Comparison of ENCODE assay signal across 1 cellular context in the genomic region with DNA sequence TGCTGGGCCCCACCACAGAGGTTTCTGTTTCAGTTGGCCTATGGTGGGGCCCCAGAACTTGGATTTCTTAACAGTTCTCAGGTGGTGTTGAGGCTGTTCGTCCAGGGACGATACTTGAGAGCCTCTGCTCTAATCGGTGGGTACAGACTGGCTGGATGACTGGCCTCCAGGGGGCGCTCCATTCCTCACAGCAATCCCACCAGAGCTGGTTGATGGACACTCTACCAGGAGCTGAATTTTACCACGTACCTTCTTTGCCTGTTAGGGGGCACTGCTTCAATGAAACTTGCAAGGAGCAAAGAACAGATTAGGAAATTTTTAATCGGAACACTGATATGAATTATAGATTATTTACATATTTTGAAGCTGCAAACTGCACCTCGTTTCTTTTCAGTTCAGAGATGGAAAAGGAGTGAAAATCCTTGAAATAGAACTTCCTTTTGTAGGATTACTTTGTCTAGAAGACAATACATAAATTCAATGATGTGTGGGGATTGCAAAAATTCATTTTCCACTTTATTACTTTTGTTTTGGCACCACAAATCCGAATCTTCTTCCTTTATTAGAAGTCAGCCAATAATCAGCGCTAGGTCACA.
A peak's percentile ranks its signal among the peaks of the same experiment; 100 is the strongest.
TF ChIP-seq lines count a peak whose summit lies in the region.

No MANE protein-coding gene starts in this region.

TF ChIP-seq in GM23338, 12 proteins besides CTCF, POLR2A, EP300 and RAD21:
- TF ChIP-seq, protein P1, sequence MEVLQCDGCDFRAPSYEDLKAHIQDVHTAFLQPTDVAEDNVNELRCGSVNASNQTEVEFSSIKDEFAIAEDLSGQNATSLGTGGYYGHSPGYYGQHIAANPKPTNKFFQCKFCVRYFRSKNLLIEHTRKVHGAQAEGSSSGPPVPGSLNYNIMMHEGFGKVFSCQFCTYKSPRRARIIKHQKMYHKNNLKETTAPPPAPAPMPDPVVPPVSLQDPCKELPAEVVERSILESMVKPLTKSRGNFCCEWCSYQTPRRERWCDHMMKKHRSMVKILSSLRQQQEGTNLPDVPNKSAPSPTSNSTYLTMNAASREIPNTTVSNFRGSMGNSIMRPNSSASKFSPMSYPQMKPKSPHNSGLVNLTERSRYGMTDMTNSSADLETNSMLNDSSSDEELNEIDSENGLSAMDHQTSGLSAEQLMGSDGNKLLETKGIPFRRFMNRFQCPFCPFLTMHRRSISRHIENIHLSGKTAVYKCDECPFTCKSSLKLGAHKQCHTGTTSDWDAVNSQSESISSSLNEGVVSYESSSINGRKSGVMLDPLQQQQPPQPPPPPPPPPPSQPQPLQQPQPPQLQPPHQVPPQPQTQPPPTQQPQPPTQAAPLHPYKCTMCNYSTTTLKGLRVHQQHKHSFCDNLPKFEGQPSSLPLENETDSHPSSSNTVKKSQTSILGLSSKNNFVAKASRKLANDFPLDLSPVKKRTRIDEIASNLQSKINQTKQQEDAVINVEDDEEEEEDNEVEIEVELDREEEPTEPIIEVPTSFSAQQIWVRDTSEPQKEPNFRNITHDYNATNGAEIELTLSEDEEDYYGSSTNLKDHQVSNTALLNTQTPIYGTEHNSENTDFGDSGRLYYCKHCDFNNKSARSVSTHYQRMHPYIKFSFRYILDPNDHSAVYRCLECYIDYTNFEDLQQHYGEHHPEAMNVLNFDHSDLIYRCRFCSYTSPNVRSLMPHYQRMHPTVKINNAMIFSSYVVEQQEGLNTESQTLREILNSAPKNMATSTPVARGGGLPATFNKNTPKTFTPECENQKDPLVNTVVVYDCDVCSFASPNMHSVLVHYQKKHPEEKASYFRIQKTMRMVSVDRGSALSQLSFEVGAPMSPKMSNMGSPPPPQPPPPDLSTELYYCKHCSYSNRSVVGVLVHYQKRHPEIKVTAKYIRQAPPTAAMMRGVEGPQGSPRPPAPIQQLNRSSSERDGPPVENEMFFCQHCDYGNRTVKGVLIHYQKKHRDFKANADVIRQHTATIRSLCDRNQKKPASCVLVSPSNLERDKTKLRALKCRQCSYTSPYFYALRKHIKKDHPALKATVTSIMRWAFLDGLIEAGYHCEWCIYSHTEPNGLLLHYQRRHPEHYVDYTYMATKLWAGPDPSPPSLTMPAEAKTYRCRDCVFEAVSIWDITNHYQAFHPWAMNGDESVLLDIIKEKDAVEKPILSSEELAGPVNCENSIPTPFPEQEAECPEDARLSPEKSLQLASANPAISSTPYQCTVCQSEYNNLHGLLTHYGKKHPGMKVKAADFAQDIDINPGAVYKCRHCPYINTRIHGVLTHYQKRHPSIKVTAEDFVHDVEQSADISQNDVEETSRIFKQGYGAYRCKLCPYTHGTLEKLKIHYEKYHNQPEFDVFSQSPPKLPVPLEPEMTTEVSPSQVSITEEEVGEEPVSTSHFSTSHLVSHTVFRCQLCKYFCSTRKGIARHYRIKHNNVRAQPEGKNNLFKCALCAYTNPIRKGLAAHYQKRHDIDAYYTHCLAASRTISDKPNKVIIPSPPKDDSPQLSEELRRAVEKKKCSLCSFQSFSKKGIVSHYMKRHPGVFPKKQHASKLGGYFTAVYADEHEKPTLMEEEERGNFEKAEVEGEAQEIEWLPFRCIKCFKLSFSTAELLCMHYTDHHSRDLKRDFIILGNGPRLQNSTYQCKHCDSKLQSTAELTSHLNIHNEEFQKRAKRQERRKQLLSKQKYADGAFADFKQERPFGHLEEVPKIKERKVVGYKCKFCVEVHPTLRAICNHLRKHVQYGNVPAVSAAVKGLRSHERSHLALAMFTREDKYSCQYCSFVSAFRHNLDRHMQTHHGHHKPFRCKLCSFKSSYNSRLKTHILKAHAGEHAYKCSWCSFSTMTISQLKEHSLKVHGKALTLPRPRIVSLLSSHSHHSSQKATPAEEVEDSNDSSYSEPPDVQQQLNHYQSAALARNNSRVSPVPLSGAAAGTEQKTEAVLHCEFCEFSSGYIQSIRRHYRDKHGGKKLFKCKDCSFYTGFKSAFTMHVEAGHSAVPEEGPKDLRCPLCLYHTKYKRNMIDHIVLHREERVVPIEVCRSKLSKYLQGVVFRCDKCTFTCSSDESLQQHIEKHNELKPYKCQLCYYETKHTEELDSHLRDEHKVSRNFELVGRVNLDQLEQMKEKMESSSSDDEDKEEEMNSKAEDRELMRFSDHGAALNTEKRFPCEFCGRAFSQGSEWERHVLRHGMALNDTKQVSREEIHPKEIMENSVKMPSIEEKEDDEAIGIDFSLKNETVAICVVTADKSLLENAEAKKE (CRISPR knock-in tag; IDR thresholded peaks at IDR 0.05): 0 out of 2 replicates have a peak, but pooled peaks have one; percentile 34
- TF ChIP-seq JUNB (IDR thresholded peaks at IDR 0.05; ENCODE audit: unreplicated experiment): no peak
